Comparison of ENCODE assay signal across 8 cellular contexts in the genomic region with DNA sequence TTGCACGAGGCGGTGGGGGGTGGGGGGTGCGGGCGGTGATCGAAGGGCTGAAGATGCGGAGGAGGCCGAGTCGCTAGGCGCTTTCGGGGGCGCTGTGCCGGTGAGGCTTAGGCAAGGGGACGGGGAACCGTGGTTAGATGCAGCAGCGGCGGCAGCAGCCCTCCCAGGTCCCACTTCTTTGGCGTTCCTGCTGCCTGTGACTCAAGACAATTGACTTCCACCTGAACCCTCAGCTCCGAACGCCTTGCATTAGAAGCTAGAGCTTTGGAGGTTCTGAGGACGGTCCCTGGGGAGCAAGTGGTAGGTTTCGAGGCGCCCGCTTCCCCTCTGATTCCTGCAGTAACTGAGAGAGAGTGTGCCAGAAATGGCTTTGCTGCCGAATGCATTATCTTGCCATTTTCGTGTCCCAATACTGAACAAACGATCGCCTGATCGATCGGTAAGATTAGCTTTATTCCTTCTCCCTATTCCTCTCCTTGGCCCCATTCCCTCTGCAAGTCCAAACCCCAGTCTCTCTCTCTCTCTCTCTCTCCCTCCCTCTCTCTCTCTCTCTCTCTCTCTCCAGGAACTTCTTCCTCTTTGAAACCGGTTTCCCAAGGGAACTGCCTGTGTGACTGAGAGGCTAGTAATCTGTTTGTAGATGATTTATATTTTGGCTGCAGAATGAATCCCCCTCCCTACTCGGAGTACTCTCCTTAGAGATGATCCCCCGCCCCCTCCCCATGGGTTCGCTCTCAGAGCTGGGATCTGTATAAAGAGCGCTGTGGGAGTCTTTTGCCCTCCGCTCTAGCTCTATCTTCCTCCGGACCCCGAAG. TPM values are rescaled to one million over a fixed set of nuclear protein-coding genes. Genes with fewer than 3 reads are reported as not detected.
DNase-seq lines count a peak whose midpoint lies in the region; ATAC-seq lines count a peak whose summit lies in the region.

No MANE protein-coding gene starts in this region.

- in situ Hi-C loops in ACHN (cut with HindIII; ENCODE audit: low pct_ligation_motif_present, low pct_unique_long_range_greater_than_20kb, low sequenced_read_pairs) = no loop called here

- peak overlapping the region in 1 of 2 donors; percentile 71 for H3K9ac ChIP-seq in duodenal mucosa (ENCODE audit: low read depth in 1 of 2, low read length in 2 of 2)

- DNase-seq in ACHN (peak; percentile 29), H7 (peak; percentile 39), NCI-H510A treated with DMSO at 0.1 percent for 48 hours (lab: John Stamatoyannopoulos, UW) (peak; percentile 80), T-helper 2 cell (no peak)
- no peak for DNase-seq in stimulated activated CD4-positive, alpha-beta T cell treated with anti-CD3 and anti-CD28 coated beads, Interleukin-2, amount 100 ng/mL, for 24 hours

- H3K27ac ChIP-seq in duodenal mucosa (ENCODE audit: low read depth, low read length) (no peak overlapping the region), mesodermal cell (ENCODE audit: low read depth, low read length, severe bottlenecking) (no peak overlapping the region)

- H3K27me3 ChIP-seq in H7 (ENCODE audit: control insufficient read depth, insufficient read depth, low read length) (peaks cover 49% of the 10 kb centered on the region), duodenal mucosa (ENCODE audit: control insufficient read depth in 1 of 2, insufficient read depth in 2 of 2, low read length in 2 of 2) (peaks cover 0 to 39% of the 10 kb centered on the region in 2 donors)

- WGBS in mesodermal cell (ENCODE audit: insufficient coverage in 2 of 2), 2 experiments = 0 to 1% methylated on average over 21 to 23 of the region's 37 CpGs

- peaks cover 0 to 7% of the 10 kb centered on the region in 2 donors for H3K4me1 ChIP-seq in duodenal mucosa (ENCODE audit: control insufficient read depth in 1 of 2, insufficient read depth in 2 of 2, low read length in 2 of 2)
- H3K4me1 ChIP-seq in mesodermal cell (ENCODE audit: control insufficient read depth, insufficient read depth, low read length, poor library complexity, severe bottlenecking) = peaks cover 10% of the 10 kb centered on the region

- H3K36me3 ChIP-seq in H7 (replicated peaks; ENCODE audit: control insufficient read depth, insufficient read depth, low read length) = no peaks in the 10 kb centered on the region
- H3K36me3 ChIP-seq in duodenal mucosa (ENCODE audit: control insufficient read depth in 1 of 2, insufficient read depth in 2 of 2, low read length in 2 of 2) = no peaks in the 10 kb centered on the region
- H3K36me3 ChIP-seq in mesodermal cell (ENCODE audit: control insufficient read depth, insufficient read depth, low read length) = no peaks in the 10 kb centered on the region

- ATAC-seq in HG02588 (IDR thresholded peaks at IDR 0.05; ENCODE audit: unreplicated experiment) = no peak

- H3K9me3 ChIP-seq in duodenal mucosa (ENCODE audit: control insufficient read depth in 1 of 2, low read length in 2 of 2) (no peaks in the 10 kb centered on the region), mesodermal cell (ENCODE audit: control insufficient read depth, low read length) (no peaks in the 10 kb centered on the region)

- H3K4me3 ChIP-seq in H7 (ENCODE audit: insufficient read depth, low read depth, low read length) (peak overlapping the region; percentile 78), duodenal mucosa (ENCODE audit: low read depth in 1 of 2, low read length in 2 of 2) (peak overlapping the region; percentile 66 to 69), mesodermal cell (ENCODE audit: extremely low read depth, insufficient read depth, low read length, poor library complexity, severe bottlenecking) (peak overlapping the region; percentile 41)

RNA-seq across cellular contexts. Expression of gene BRINP3, which starts 0.7 kb away (rescaled TPM):
- total RNA-seq in H7 (2014; rRNA removed; shearing (Covaris generic)) = not detected in 2 replicates
- polyA plus RNA-seq in mesodermal cell (2013, experiment 1 of 2) = not detected
- 0.40 TPM for polyA plus RNA-seq in mesodermal cell (2013, experiment 2 of 2)

Comparison
In these comparisons a context has a peak if more than half of its experiments do, and no peak if none do; other contexts are left out.
1. DNase-seq: peak in ACHN (single experiment), H7 (single experiment) and NCI-H510A treated with DMSO at 0.1 percent for 48 hours (single experiment); none in T-helper 2 cell (0 of 5) and stimulated activated CD4-positive, alpha-beta T cell treated with anti-CD3 and anti-CD28 coated beads, Interleukin-2, amount 100 ng/mL, for 24 hours (0 of 2).
2. Peak in every context shown above with its lines, with median percentiles within 50 percentile points of each other: H3K4me3 ChIP-seq.